14 cellular contexts compared by ENCODE assay signal in the genomic region with DNA sequence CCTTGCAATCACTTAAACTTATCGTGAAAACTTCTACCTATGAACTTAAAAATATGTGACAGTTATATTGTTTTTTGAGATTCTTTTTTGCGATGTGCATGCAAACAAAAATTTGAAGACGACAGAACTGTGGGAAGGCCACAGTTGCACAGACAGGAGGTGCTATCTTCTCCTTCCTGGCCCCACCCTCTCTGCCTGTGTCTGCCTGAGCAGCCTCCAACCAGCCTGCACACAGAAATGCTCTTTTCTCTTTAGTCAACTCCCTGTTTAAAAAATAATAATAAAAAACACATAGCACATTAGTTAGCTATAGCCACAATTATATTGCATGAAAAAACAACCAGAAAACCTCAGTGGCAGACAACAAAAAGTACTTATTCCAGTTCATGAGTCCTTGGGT.
"Had no signal": no experiment of that assay in that cellular context is flagged by ENCODE, and none has a peak within 500 bp of the region (broad histone marks: within the 10 kb centered on the region; RNA-seq: fewer than 3 reads in every experiment).

No MANE protein-coding gene starts in this region.

- H3K27me3 ChIP-seq: colonic mucosa, heart left ventricle, sigmoid colon had no signal

- ATAC-seq: heart left ventricle; naive thymus-derived CD4-positive, alpha-beta T cell had no signal

- H3K9me3 ChIP-seq: colonic mucosa, sigmoid colon had no signal

- H3K4me3 ChIP-seq: colonic mucosa, heart left ventricle, sigmoid colon had no signal

- H3K4me1 ChIP-seq: colonic mucosa, sigmoid colon had no signal

- DNase-seq: colonic mucosa; dermis blood vessel endothelial cell; erythroblast; heart left ventricle; hippocampal formation; mesendoderm; naive thymus-derived CD4-positive, alpha-beta T cell; nephron progenitor cell; posterior cingulate gyrus; sigmoid colon; small intestine; stimulated activated CD4-positive, alpha-beta T cell treated with anti-CD3 and anti-CD28 coated beads, Interleukin-2, amount 100 ng/mL, for 48 hours; stimulated activated naive CD4-positive, alpha-beta T cell treated with Interleukin-2 at 50 U/mL for 16 hours; trophoblast cell had no signal

- H3K36me3 ChIP-seq: colonic mucosa, heart left ventricle, sigmoid colon had no signal

- H3K27ac ChIP-seq: colonic mucosa, heart left ventricle, sigmoid colon had no signal
